In genomic region chr11:111330234-111330893, GRCh38 we compare ENCODE assay signal across 18 cellular contexts. TPM values are rescaled to one million over a fixed set of nuclear protein-coding genes. Genes with fewer than 3 reads are reported as not detected.
"Had no signal": no experiment of that assay in that cellular context is flagged by ENCODE, and none has a peak within 500 bp of the region (broad histone marks: within the 10 kb centered on the region; RNA-seq: fewer than 3 reads in every experiment).

No MANE protein-coding gene starts in this region.

- H3K27ac ChIP-seq: brain microvascular endothelial cell, lower lobe of right lung, neutrophil, psoas muscle had no signal

- DNase-seq: activated B cell treated with CpG ODN at 0.5 μM for 24 hours; activated CD4-positive, alpha-beta T cell treated with anti-CD3 and anti-CD28 coated beads, Interleukin-2, amount 10 ng/mL, durations not matched to agents 7 days and 5 days; activated CD8-positive, alpha-beta memory T cell treated with anti-CD3 and anti-CD28 coated beads for 24 hours; activated naive CD4-positive, alpha-beta T cell treated with anti-CD3 and anti-CD28 coated beads, Interleukin-2, amount 10 ng/mL, durations not matched to agents 7 days and 5 days; activated T-cell treated with anti-CD3 and anti-CD28 coated beads for 4 hours; brain microvascular endothelial cell; glutamatergic neuron; lower lobe of right lung; naive thymus-derived CD4-positive, alpha-beta T cell; stimulated activated CD4-positive, alpha-beta T cell treated with anti-CD3 and anti-CD28 coated beads, Interleukin-4, amount 100 ng/mL, for 1 hour; stimulated activated CD8-positive, alpha-beta memory T cell treated with anti-CD3 and anti-CD28 coated beads, Interleukin-4, amount 100 ng/mL, for 48 hours; T-helper 17 cell had no signal

- H3K27me3 ChIP-seq: brain microvascular endothelial cell, esophagus muscularis mucosa, neutrophil, tibial nerve had no signal

- H3K27me3 Mint-ChIP-seq: activated B cell treated with CpG ODN at 0.5 μM for 24 hours; activated CD4-positive, alpha-beta T cell treated with anti-CD3 and anti-CD28 coated beads, Interleukin-2, amount 10 ng/mL, durations not matched to agents 7 days and 5 days had no signal

- H3K4me3 Mint-ChIP-seq: activated B cell treated with CpG ODN at 0.5 μM for 24 hours; activated CD4-positive, alpha-beta T cell treated with anti-CD3 and anti-CD28 coated beads, Interleukin-2, amount 10 ng/mL, durations not matched to agents 7 days and 5 days; activated naive CD4-positive, alpha-beta T cell treated with anti-CD3 and anti-CD28 coated beads, Interleukin-2, amount 10 ng/mL, durations not matched to agents 7 days and 5 days; naive thymus-derived CD4-positive, alpha-beta T cell; T-helper 17 cell had no signal

- H3K9me3 Mint-ChIP-seq: activated B cell treated with CpG ODN at 0.5 μM for 24 hours; activated CD4-positive, alpha-beta T cell treated with anti-CD3 and anti-CD28 coated beads, Interleukin-2, amount 10 ng/mL, durations not matched to agents 7 days and 5 days; activated naive CD4-positive, alpha-beta T cell treated with anti-CD3 and anti-CD28 coated beads, Interleukin-2, amount 10 ng/mL, durations not matched to agents 7 days and 5 days; activated T-helper 2 cell treated with anti-CD3 and anti-CD28 coated beads, Interferon-gamma antibody, Interleukin-2, Interleukin-4, amounts not matched to agents 10 μg/mL and 5 μg/mL and 100 μg/mL, durations not matched to agents 14 hours and 24 hours and 36 hours; naive thymus-derived CD4-positive, alpha-beta T cell had no signal

- H3K9me3 ChIP-seq: esophagus muscularis mucosa, lower lobe of right lung, neutrophil, psoas muscle, tibial nerve had no signal

- H3K27ac Mint-ChIP-seq: activated B cell treated with CpG ODN at 0.5 μM for 24 hours; activated CD4-positive, alpha-beta T cell treated with anti-CD3 and anti-CD28 coated beads, Interleukin-2, amount 10 ng/mL, durations not matched to agents 7 days and 5 days; activated naive CD4-positive, alpha-beta T cell treated with anti-CD3 and anti-CD28 coated beads, Interleukin-2, amount 10 ng/mL, durations not matched to agents 7 days and 5 days; activated T-helper 2 cell treated with anti-CD3 and anti-CD28 coated beads, Interferon-gamma antibody, Interleukin-2, Interleukin-4, amounts not matched to agents 10 μg/mL and 5 μg/mL and 100 μg/mL, durations not matched to agents 14 hours and 24 hours and 36 hours; naive thymus-derived CD4-positive, alpha-beta T cell; T-helper 17 cell had no signal

- H3K36me3 Mint-ChIP-seq: activated naive CD4-positive, alpha-beta T cell treated with anti-CD3 and anti-CD28 coated beads, Interleukin-2, amount 10 ng/mL, durations not matched to agents 7 days and 5 days; naive thymus-derived CD4-positive, alpha-beta T cell had no signal

- H3K36me3 ChIP-seq: brain microvascular endothelial cell, esophagus muscularis mucosa, lower lobe of right lung, neutrophil, tibial nerve had no signal

- ATAC-seq: naive thymus-derived CD4-positive, alpha-beta T cell; T-helper 17 cell had no signal

- H3K4me1 Mint-ChIP-seq: activated CD4-positive, alpha-beta T cell treated with anti-CD3 and anti-CD28 coated beads, Interleukin-2, amount 10 ng/mL, durations not matched to agents 7 days and 5 days; activated naive CD4-positive, alpha-beta T cell treated with anti-CD3 and anti-CD28 coated beads, Interleukin-2, amount 10 ng/mL, durations not matched to agents 7 days and 5 days; naive thymus-derived CD4-positive, alpha-beta T cell had no signal

- H3K4me3 ChIP-seq: esophagus muscularis mucosa, lower lobe of right lung, psoas muscle, tibial nerve had no signal

RNA-seq across cellular contexts. Expression of gene POU2AF3, which starts 32.0 kb away (rescaled TPM):
- total RNA-seq: activated CD4-positive, alpha-beta T cell treated with anti-CD3 and anti-CD28 coated beads, Interleukin-2, amount 10 ng/mL, durations not matched to agents 7 days and 5 days; activated T-helper 2 cell treated with anti-CD3 and anti-CD28 coated beads, Interferon-gamma antibody, Interleukin-2, Interleukin-4, amounts not matched to agents 10 μg/mL and 5 μg/mL and 100 μg/mL, durations not matched to agents 14 hours and 24 hours and 36 hours; fibroblast of villous mesenchyme; naive thymus-derived CD4-positive, alpha-beta T cell; T-helper 17 cell had no signal
- polyA plus RNA-seq: naive thymus-derived CD4-positive, alpha-beta T cell had no signal

RNA-seq across cellular contexts. Expression of gene POU2AF1, which starts 48.7 kb away (rescaled TPM):
- total RNA-seq: fibroblast of villous mesenchyme had no signal
